ENCODE assay signal across 17 cellular contexts in the genomic region with DNA sequence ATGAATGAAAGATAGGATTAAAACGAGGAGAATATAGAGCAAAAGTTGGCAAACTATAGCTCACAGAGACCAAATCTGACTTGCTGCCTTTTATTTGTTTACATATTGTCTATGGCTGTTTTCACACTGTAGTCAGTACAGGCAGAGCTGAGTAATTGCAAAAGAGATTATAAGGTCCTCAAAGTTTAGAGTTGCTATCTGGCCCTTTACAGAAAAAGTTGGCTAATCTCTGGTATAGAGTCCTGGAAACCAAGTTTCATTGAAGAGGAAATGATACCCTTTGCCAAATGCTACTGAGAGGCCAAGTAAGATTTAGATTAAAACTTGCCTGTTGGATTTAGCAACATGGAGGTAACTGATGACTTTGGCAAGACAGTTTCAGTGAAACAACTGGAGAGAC. TPM values are rescaled to one million over a fixed set of nuclear protein-coding genes. Genes with fewer than 3 reads are reported as not detected.
DNase-seq lines count a peak whose midpoint lies in the region; ATAC-seq and TF ChIP-seq lines count a peak whose summit lies in the region.
"Had no signal": no experiment of that assay in that cellular context is flagged by ENCODE, and none has a peak within 500 bp of the region (broad histone marks: within the 10 kb centered on the region; RNA-seq: fewer than 3 reads in every experiment).

No MANE protein-coding gene starts in this region.

- H3K27me3 ChIP-seq in Karpas-422 (ENCODE audit: low read length), result no peaks in the 10 kb centered on the region
- H3K27me3 ChIP-seq: body of pancreas, suprapubic skin had no signal

- no peak overlapping the region for H3K9ac ChIP-seq in Karpas-422 (ENCODE audit: low read length)

- no peak overlapping the region for H3K4me2 ChIP-seq in Karpas-422 (ENCODE audit: low read depth, low read length, poor library complexity, severe bottlenecking)

- DNase-seq in CD1c-positive myeloid dendritic cell (ENCODE audit: extremely low spot score), result peak; percentile 50
- DNase-seq in Karpas-422, result no peak
- peak; percentile 55 for DNase-seq in iris pigment epithelial cell (ENCODE audit: low read depth)
- DNase-seq in NCI-H69 (lab: John Stamatoyannopoulos, UW), result no peak
- DNase-seq in germinal center (ENCODE audit: low spot score), result no peak
- DNase-seq in coronary artery (ENCODE audit: low spot score), result no peak
- DNase-seq: activated CD4-positive, alpha-beta T cell treated with anti-CD3 and anti-CD28 coated beads for 48 hours; body of pancreas; COR-L47; cortex of kidney; HFFc6; NCI-H2081 treated with DMSO at 0.1 percent for 48 hours; NCI-H774 had no signal

- peaks cover 33% of the 10 kb centered on the region for H3K4me1 Mint-ChIP-seq in T-helper 1 cell treated with Interleukin-12 subunit alpha and Interleukin-12 subunit beta and Interleukin-4 antibody, amounts not matched to agents 30 μg/mL and 1 μg/mL, for 36 hours (ENCODE audit: low read depth)

- H2AFZ ChIP-seq in Karpas-422 (ENCODE audit: low read length), result no peak overlapping the region

- H3K4me1 ChIP-seq in Karpas-422 (ENCODE audit: low read length), result peaks cover 54% of the 10 kb centered on the region
- H3K4me1 ChIP-seq: body of pancreas, suprapubic skin had no signal

- H3K9me3 Mint-ChIP-seq in T-helper 1 cell treated with Interleukin-12 subunit alpha and Interleukin-12 subunit beta and Interleukin-4 antibody, amounts not matched to agents 30 μg/mL and 1 μg/mL, for 36 hours, result no peaks in the 10 kb centered on the region
- H3K9me3 Mint-ChIP-seq: HFFc6 had no signal

- no peaks in the 10 kb centered on the region for H3K27me3 Mint-ChIP-seq in T-helper 1 cell treated with Interleukin-12 subunit alpha and Interleukin-12 subunit beta and Interleukin-4 antibody, amounts not matched to agents 30 μg/mL and 1 μg/mL, for 36 hours (ENCODE audit: low read depth)

- no peak overlapping the region for H3K4me3 Mint-ChIP-seq in T-helper 1 cell treated with Interleukin-12 subunit alpha and Interleukin-12 subunit beta and Interleukin-4 antibody, amounts not matched to agents 30 μg/mL and 1 μg/mL, for 36 hours
- H3K4me3 Mint-ChIP-seq: HFFc6 had no signal

- H3K27ac ChIP-seq in Karpas-422 (ENCODE audit: low read length) (peak overlapping the region; percentile 98), coronary artery (no peak overlapping the region)
- H3K27ac ChIP-seq: body of pancreas, suprapubic skin had no signal

- H3K9me3 ChIP-seq in Karpas-422 (ENCODE audit: low read length), result no peaks in the 10 kb centered on the region
- H3K9me3 ChIP-seq: body of pancreas, suprapubic skin had no signal

- H3K9me2 ChIP-seq in Karpas-422 (replicated peaks; ENCODE audit: insufficient read depth, low read length), result no peaks in the 10 kb centered on the region

- peaks cover 16% of the 10 kb centered on the region for H3K79me2 ChIP-seq in Karpas-422 (ENCODE audit: low read length)

- H3K27ac Mint-ChIP-seq in T-helper 1 cell treated with Interleukin-12 subunit alpha and Interleukin-12 subunit beta and Interleukin-4 antibody, amounts not matched to agents 30 μg/mL and 1 μg/mL, for 36 hours, result peak overlapping the region; percentile 1
- H3K27ac Mint-ChIP-seq: HFFc6 had no signal

- ATAC-seq in SK-N-SH treated with all-trans-retinoic acid at 6 μM for 48 hours, result no peak
- ATAC-seq: activated naive CD4-positive, alpha-beta T cell treated with anti-CD3 and anti-CD28 coated beads, Interleukin-2, amount 50 U/mL, for 72 hours; body of pancreas had no signal

- H3K4me3 ChIP-seq in Karpas-422 (ENCODE audit: low read length) (no peak overlapping the region), coronary artery (no peak overlapping the region)
- H3K4me3 ChIP-seq: body of pancreas, suprapubic skin had no signal

- no peaks in the 10 kb centered on the region for H4K20me1 ChIP-seq in Karpas-422 (ENCODE audit: insufficient read depth, low read depth, low read length)

- TF ChIP-seq CTCF in coronary artery (IDR thresholded peaks at IDR 0.05), result no peak

- peaks cover 5% of the 10 kb centered on the region; the same call in 1 of the 2 replicates for H3K36me3 ChIP-seq in Karpas-422 (ENCODE audit: insufficient read depth, low read length)
- H3K36me3 ChIP-seq: suprapubic skin had no signal

- peaks cover 5% of the 10 kb centered on the region for H3K36me3 Mint-ChIP-seq in T-helper 1 cell treated with Interleukin-12 subunit alpha and Interleukin-12 subunit beta and Interleukin-4 antibody, amounts not matched to agents 30 μg/mL and 1 μg/mL, for 36 hours (ENCODE audit: low read depth)
- H3K36me3 Mint-ChIP-seq: activated naive CD4-positive, alpha-beta T cell treated with anti-CD3 and anti-CD28 coated beads, Interleukin-2, amount 50 U/mL, for 72 hours had no signal

TF ChIP-seq in SK-N-SH treated with all-trans-retinoic acid at 6 μM for 48 hours, 23 proteins besides CTCF, POLR2A, EP300 and RAD21 (continues in another document):
- TF ChIP-seq CREB5 (CRISPR knock-in tag; IDR thresholded peaks at IDR 0.05; ENCODE audit: low read depth) (no peak), CSDC2 (CRISPR knock-in tag; IDR thresholded peaks at IDR 0.05) (no peak), CSRNP3 (CRISPR knock-in tag; IDR thresholded peaks at IDR 0.05) (no peak), GLIS3 (CRISPR knock-in tag; IDR thresholded peaks at IDR 0.05) (no peak), ZFP3 (CRISPR knock-in tag; IDR thresholded peaks at IDR 0.05) (no peak), ZNF8 (CRISPR knock-in tag; IDR thresholded peaks at IDR 0.05) (no peak), ESRRG (CRISPR knock-in tag; IDR thresholded peaks at IDR 0.05) (no peak), ISL1 (CRISPR knock-in tag; IDR thresholded peaks at IDR 0.05) (no peak), OSR1 (CRISPR knock-in tag; IDR thresholded peaks at IDR 0.05) (no peak)
- TF ChIP-seq, protein P1, sequence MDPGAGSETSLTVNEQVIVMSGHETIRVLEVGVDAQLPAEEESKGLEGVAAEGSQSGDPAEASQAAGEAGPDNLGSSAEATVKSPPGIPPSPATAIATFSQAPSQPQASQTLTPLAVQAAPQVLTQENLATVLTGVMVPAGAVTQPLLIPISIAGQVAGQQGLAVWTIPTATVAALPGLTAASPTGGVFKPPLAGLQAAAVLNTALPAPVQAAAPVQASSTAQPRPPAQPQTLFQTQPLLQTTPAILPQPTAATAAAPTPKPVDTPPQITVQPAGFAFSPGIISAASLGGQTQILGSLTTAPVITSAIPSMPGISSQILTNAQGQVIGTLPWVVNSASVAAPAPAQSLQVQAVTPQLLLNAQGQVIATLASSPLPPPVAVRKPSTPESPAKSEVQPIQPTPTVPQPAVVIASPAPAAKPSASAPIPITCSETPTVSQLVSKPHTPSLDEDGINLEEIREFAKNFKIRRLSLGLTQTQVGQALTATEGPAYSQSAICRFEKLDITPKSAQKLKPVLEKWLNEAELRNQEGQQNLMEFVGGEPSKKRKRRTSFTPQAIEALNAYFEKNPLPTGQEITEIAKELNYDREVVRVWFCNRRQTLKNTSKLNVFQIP (CRISPR knock-in tag; IDR thresholded peaks at IDR 0.05; ENCODE audit: borderline replicate concordance, low read depth), result no peak
- TF ChIP-seq, protein P2, sequence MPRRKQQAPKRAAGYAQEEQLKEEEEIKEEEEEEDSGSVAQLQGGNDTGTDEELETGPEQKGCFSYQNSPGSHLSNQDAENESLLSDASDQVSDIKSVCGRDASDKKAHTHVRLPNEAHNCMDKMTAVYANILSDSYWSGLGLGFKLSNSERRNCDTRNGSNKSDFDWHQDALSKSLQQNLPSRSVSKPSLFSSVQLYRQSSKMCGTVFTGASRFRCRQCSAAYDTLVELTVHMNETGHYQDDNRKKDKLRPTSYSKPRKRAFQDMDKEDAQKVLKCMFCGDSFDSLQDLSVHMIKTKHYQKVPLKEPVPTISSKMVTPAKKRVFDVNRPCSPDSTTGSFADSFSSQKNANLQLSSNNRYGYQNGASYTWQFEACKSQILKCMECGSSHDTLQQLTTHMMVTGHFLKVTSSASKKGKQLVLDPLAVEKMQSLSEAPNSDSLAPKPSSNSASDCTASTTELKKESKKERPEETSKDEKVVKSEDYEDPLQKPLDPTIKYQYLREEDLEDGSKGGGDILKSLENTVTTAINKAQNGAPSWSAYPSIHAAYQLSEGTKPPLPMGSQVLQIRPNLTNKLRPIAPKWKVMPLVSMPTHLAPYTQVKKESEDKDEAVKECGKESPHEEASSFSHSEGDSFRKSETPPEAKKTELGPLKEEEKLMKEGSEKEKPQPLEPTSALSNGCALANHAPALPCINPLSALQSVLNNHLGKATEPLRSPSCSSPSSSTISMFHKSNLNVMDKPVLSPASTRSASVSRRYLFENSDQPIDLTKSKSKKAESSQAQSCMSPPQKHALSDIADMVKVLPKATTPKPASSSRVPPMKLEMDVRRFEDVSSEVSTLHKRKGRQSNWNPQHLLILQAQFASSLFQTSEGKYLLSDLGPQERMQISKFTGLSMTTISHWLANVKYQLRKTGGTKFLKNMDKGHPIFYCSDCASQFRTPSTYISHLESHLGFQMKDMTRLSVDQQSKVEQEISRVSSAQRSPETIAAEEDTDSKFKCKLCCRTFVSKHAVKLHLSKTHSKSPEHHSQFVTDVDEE (CRISPR knock-in tag; IDR thresholded peaks at IDR 0.05), result no peak

RNA-seq across cellular contexts. Expression of gene LYRM7, which starts 36.0 kb away (rescaled TPM):
- total RNA-seq in Karpas-422 (2014; rRNA removed; shearing (Covaris generic); ENCODE audit: low replicate concordance), result 18.8 and 28.4 TPM in 2 replicates

RNA-seq across cellular contexts. Expression of gene HINT1, which starts 41.7 kb away (rescaled TPM):
- 220 and 522 TPM in 2 replicates for total RNA-seq in Karpas-422 (2014; rRNA removed; shearing (Covaris generic); ENCODE audit: low replicate concordance)

RNA-seq across cellular contexts. Expression of gene CDC42SE2, which starts 57.1 kb away (rescaled TPM):
- 57.4 and 143 TPM in 2 replicates for total RNA-seq in Karpas-422 (2014; rRNA removed; shearing (Covaris generic); ENCODE audit: low replicate concordance)

Comparison
In these comparisons a context has a peak if more than half of its experiments do, and no peak if none do; other contexts are left out.
1. DNase-seq: peak in CD1c-positive myeloid dendritic cell (single experiment) and iris pigment epithelial cell (single experiment); none in Karpas-422 (single experiment), NCI-H69 (single experiment), germinal center (single experiment) and coronary artery (single experiment).